ENCODE assay signal across 32 cellular contexts in the genomic region with DNA sequence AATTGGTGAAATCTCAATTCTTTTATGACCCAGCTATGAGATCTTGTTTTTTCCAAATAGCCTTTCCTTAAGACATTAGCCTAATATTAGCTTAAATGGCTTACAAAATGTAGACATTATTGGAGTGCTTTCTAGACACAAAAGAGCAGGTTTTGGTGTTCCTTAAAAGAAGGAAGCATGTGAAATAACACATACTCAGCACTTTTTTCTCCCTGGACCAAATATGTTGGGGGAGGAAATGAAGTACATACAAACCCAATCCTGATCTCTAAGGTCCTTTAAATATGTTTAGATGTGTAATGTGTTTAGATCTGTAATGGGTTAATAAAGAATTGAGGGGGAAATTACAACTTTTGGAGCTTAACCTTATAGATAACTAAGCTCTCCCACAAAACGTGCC.
"Had no signal": no experiment of that assay in that cellular context is flagged by ENCODE, and none has a peak within 500 bp of the region (broad histone marks: within the 10 kb centered on the region; RNA-seq: fewer than 3 reads in every experiment).

No MANE protein-coding gene starts in this region.

- H3K9me3 ChIP-seq: neutrophil, ovary, psoas muscle, spleen, suprapubic skin, testis, tibial artery, transverse colon, upper lobe of right lung, uterus had no signal

- H3K27me3 ChIP-seq: ovary, testis had no signal

- H3K36me3 Mint-ChIP-seq: natural killer cell; stimulated activated memory B cell treated with anti-CD40 and anti-IgM and Interleukin-4, amounts not matched to agents 10 μg/mL and 1 μg/mL and 100 μg/mL, for 72 hours; type B pancreatic cell had no signal

- H3K4me3 ChIP-seq: ovary, psoas muscle, skin epidermis, smooth muscle cell, spleen, suprapubic skin, testis, tibial artery, transverse colon, upper lobe of right lung, uterus had no signal

- H3K4me1 ChIP-seq: parathyroid adenoma, psoas muscle, testis, uterus had no signal

- H3K9ac ChIP-seq: parathyroid adenoma had no signal

- H3K27ac ChIP-seq: neutrophil, ovary, parathyroid adenoma, psoas muscle, skin epidermis, spleen, suprapubic skin, testis, tibial artery, transverse colon, upper lobe of right lung, uterus had no signal

- H3K36me3 ChIP-seq: neutrophil, ovary, spleen, suprapubic skin, tibial artery, transverse colon, upper lobe of right lung, uterus had no signal

- H3K4me3 Mint-ChIP-seq: naive thymus-derived CD4-positive, alpha-beta T cell; natural killer cell; stimulated activated memory B cell treated with anti-CD40 and anti-IgM and Interleukin-4, amounts not matched to agents 10 μg/mL and 1 μg/mL and 100 μg/mL, for 72 hours; stimulated activated naive CD8-positive, alpha-beta T cell treated with anti-CD3 and anti-CD28 coated beads, Interleukin-15, amount 100 ng/mL, for 72 hours; type B pancreatic cell had no signal

- DNase-seq: naive thymus-derived CD4-positive, alpha-beta T cell; natural killer cell; nucleus accumbens; ovary; posterior cingulate gyrus; psoas muscle; right cardiac atrium; spleen; stimulated activated CD4-positive, alpha-beta T cell treated with anti-CD3 and anti-CD28 coated beads, Interleukin-12 subunit alpha, Interleukin-12 subunit beta, amount 100 ng/mL, for 4 hours; stimulated activated CD4-positive, alpha-beta T cell treated with anti-CD3 and anti-CD28 coated beads, Interleukin-1b, Interleukin-23, amount 100 ng/mL, for 48 hours; stimulated activated CD4-positive, alpha-beta T cell treated with anti-CD3 and anti-CD28 coated beads, Interleukin-4, amount 100 ng/mL, for 1 hour; stimulated activated CD4-positive, alpha-beta T cell treated with anti-CD3 and anti-CD28 coated beads, Interleukin-4, amount 100 ng/mL, for 4 hours; stimulated activated CD8-positive, alpha-beta memory T cell treated with anti-CD3 and anti-CD28 coated beads, Interleukin-4, amount 100 ng/mL, for 48 hours; stimulated activated naive CD4-positive, alpha-beta T cell; stimulated activated naive CD8-positive, alpha-beta T cell treated with anti-CD3 and anti-CD28 coated beads, Interleukin-15, amount 100 ng/mL, for 72 hours; stimulated activated naive CD8-positive, alpha-beta T cell treated with anti-CD3 and anti-CD28 coated beads, Interleukin-15, Interleukin-2, amounts not matched to agents 100 U/mL and 50 U/mL, for 24 hours; substantia nigra; testis; tibial artery; transverse colon; upper lobe of right lung; uterus had no signal

- H2AFZ ChIP-seq: parathyroid adenoma had no signal

- H3K9me3 Mint-ChIP-seq: natural killer cell; nephron; stimulated activated memory B cell treated with anti-CD40 and anti-IgM and Interleukin-4, amounts not matched to agents 10 μg/mL and 1 μg/mL and 100 μg/mL, for 72 hours; type B pancreatic cell had no signal

- H3K4me2 ChIP-seq: smooth muscle cell had no signal

- H3K27me3 Mint-ChIP-seq: type B pancreatic cell had no signal

- H3K79me2 ChIP-seq: parathyroid adenoma had no signal

- H3K27ac Mint-ChIP-seq: naive thymus-derived CD4-positive, alpha-beta T cell; natural killer cell; nephron; progenitor cell of endocrine pancreas; stimulated activated memory B cell treated with anti-CD40 and anti-IgM and Interleukin-4, amounts not matched to agents 10 μg/mL and 1 μg/mL and 100 μg/mL, for 72 hours; stimulated activated naive CD8-positive, alpha-beta T cell treated with anti-CD3 and anti-CD28 coated beads, Interleukin-15, amount 100 ng/mL, for 72 hours; type B pancreatic cell had no signal

- ATAC-seq: naive thymus-derived CD4-positive, alpha-beta T cell; natural killer cell; psoas muscle; right cardiac atrium; sciatic nerve; stimulated activated memory B cell treated with anti-CD40 and anti-IgM and Interleukin-4, amounts not matched to agents 10 μg/mL and 1 μg/mL and 100 μg/mL, for 72 hours; stimulated activated naive CD8-positive, alpha-beta T cell treated with anti-CD3 and anti-CD28 coated beads, Interleukin-15, amount 100 ng/mL, for 72 hours; stimulated activated naive CD8-positive, alpha-beta T cell treated with anti-CD3 and anti-CD28 coated beads, Interleukin-15, Interleukin-2, amounts not matched to agents 100 U/mL and 50 U/mL, for 24 hours; upper lobe of right lung had no signal
